Comparison of ENCODE assay signal across 1 cellular context in the genomic region with DNA sequence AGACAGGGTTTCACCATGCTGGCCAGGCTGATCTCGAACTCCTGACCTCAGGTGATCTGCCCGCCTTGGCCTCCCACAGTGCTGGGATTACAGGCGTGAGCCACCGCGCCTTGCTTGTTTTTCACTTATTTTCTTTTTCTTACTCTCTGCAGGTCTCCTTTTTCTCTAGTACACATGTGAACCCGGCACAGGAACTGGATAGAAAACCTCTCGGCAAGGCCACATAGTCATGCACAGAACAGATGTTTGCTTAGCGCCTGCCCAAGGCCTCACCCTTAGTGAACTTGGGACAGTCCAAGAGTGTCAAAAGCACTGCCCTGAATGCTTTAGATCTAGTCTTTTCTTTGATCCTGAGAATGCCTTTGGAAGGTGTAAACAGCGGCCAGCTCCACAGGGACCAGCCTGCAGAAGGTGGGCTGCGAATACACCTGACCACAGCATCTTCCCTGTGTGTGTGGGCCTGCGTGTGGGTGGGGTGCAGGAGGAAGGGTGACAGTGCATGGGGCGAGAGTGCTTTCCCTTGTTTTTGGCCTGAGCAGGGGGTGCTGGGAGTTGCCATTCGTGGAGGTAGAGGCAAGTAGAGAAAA.
TF ChIP-seq lines count a peak whose summit lies in the region.

No MANE protein-coding gene starts in this region.

TF ChIP-seq in HepG2, 621 proteins besides CTCF, POLR2A, EP300 and RAD21 (continued from another document and continues in another):
- peak; percentile 85 for TF ChIP-seq TBL1XR1 (IDR thresholded peaks at IDR 0.05; ENCODE audit: borderline replicate concordance, low read length, partially characterized antibody)
- TF ChIP-seq ZBTB21 (CRISPR knock-in tag; IDR thresholded peaks at IDR 0.05): no peak
- no peak for TF ChIP-seq ZNF567 (CRISPR knock-in tag; IDR thresholded peaks at IDR 0.05; ENCODE audit: borderline replicate concordance)
- no peak for TF ChIP-seq ZNF234 (CRISPR knock-in tag; conservative IDR thresholded peaks at IDR 0.05)
- no peak for TF ChIP-seq RFX1 (IDR thresholded peaks at IDR 0.05)
- TF ChIP-seq HNRNPUL1 (IDR thresholded peaks at IDR 0.05; ENCODE audit: low read depth, low read length): no peak
- TF ChIP-seq, protein P1, sequence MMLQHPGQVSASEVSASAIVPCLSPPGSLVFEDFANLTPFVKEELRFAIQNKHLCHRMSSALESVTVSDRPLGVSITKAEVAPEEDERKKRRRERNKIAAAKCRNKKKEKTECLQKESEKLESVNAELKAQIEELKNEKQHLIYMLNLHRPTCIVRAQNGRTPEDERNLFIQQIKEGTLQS (CRISPR knock-in tag; IDR thresholded peaks at IDR 0.05): no peak
- no peak for TF ChIP-seq SMARCE1 (IDR thresholded peaks at IDR 0.05; ENCODE audit: borderline replicate concordance)
- 0 out of 2 replicates have a peak, but pooled peaks have one; percentile 58 for TF ChIP-seq ZNF558 (CRISPR knock-in tag; IDR thresholded peaks at IDR 0.05; ENCODE audit: borderline replicate concordance)
- peak; percentile 93 for TF ChIP-seq ISL2 (CRISPR knock-in tag; IDR thresholded peaks at IDR 0.05)
- peak; percentile 99 for TF ChIP-seq ZNF460 (CRISPR knock-in tag; IDR thresholded peaks at IDR 0.05; ENCODE audit: borderline replicate concordance)
- TF ChIP-seq ZSCAN20 (CRISPR knock-in tag; IDR thresholded peaks at IDR 0.05; ENCODE audit: borderline replicate concordance): no peak
- TF ChIP-seq, protein P2, sequence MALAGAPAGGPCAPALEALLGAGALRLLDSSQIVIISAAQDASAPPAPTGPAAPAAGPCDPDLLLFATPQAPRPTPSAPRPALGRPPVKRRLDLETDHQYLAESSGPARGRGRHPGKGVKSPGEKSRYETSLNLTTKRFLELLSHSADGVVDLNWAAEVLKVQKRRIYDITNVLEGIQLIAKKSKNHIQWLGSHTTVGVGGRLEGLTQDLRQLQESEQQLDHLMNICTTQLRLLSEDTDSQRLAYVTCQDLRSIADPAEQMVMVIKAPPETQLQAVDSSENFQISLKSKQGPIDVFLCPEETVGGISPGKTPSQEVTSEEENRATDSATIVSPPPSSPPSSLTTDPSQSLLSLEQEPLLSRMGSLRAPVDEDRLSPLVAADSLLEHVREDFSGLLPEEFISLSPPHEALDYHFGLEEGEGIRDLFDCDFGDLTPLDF (CRISPR knock-in tag; IDR thresholded peaks at IDR 0.05): no peak
- no peak for TF ChIP-seq ZNF772 (CRISPR knock-in tag; IDR thresholded peaks at IDR 0.05)
- TF ChIP-seq PITX1 (CRISPR knock-in tag; IDR thresholded peaks at IDR 0.05): peak; percentile 98
- TF ChIP-seq ZNF619 (CRISPR knock-in tag; IDR thresholded peaks at IDR 0.05): no peak
- TF ChIP-seq ZBTB8A (CRISPR knock-in tag; IDR thresholded peaks at IDR 0.05; ENCODE audit: borderline replicate concordance, low read depth): no peak
- peak; percentile 82; the same call in 1 of the 2 replicates for TF ChIP-seq SNAPC2 (CRISPR knock-in tag; IDR thresholded peaks at IDR 0.05)
- no peak for TF ChIP-seq HCFC1 (IDR thresholded peaks at IDR 0.05; ENCODE audit: low read depth, low read length)
- TF ChIP-seq HHEX (CRISPR knock-in tag; IDR thresholded peaks at IDR 0.05): peak; percentile 95
- no peak for TF ChIP-seq ZSCAN25 (CRISPR knock-in tag; IDR thresholded peaks at IDR 0.05)
- TF ChIP-seq MTA1 (CRISPR knock-in tag; IDR thresholded peaks at IDR 0.05; ENCODE audit: borderline replicate concordance): peak; percentile 94
- TF ChIP-seq, protein P3, sequence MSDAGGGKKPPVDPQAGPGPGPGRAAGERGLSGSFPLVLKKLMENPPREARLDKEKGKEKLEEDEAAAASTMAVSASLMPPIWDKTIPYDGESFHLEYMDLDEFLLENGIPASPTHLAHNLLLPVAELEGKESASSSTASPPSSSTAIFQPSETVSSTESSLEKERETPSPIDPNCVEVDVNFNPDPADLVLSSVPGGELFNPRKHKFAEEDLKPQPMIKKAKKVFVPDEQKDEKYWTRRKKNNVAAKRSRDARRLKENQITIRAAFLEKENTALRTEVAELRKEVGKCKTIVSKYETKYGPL (CRISPR knock-in tag; IDR thresholded peaks at IDR 0.05): no peak
- no peak for TF ChIP-seq EHMT2 (IDR thresholded peaks at IDR 0.05; ENCODE audit: borderline replicate concordance, low read depth, low read length)
- TF ChIP-seq ZNF382 (CRISPR knock-in tag; IDR thresholded peaks at IDR 0.05; ENCODE audit: borderline replicate concordance): no peak
- TF ChIP-seq TCF7 (IDR thresholded peaks at IDR 0.05; ENCODE audit: low read depth): peak; percentile 97
- peak; percentile 90 for TF ChIP-seq GFI1 (CRISPR knock-in tag; IDR thresholded peaks at IDR 0.05; ENCODE audit: borderline replicate concordance)
- TF ChIP-seq, protein P4, sequence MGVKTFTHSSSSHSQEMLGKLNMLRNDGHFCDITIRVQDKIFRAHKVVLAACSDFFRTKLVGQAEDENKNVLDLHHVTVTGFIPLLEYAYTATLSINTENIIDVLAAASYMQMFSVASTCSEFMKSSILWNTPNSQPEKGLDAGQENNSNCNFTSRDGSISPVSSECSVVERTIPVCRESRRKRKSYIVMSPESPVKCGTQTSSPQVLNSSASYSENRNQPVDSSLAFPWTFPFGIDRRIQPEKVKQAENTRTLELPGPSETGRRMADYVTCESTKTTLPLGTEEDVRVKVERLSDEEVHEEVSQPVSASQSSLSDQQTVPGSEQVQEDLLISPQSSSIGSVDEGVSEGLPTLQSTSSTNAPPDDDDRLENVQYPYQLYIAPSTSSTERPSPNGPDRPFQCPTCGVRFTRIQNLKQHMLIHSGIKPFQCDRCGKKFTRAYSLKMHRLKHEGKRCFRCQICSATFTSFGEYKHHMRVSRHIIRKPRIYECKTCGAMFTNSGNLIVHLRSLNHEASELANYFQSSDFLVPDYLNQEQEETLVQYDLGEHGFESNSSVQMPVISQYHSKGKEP (CRISPR knock-in tag; IDR thresholded peaks at IDR 0.05): no peak
- TF ChIP-seq CBX2 (IDR thresholded peaks at IDR 0.05; ENCODE audit: low read depth, low read length): no peak
- TF ChIP-seq CBX2 (CRISPR knock-in tag; IDR thresholded peaks at IDR 0.05; ENCODE audit: low read depth): no peak
- peak; percentile 98 for TF ChIP-seq HNF4A (CRISPR knock-in tag; IDR thresholded peaks at IDR 0.05)
- TF ChIP-seq, protein P5, sequence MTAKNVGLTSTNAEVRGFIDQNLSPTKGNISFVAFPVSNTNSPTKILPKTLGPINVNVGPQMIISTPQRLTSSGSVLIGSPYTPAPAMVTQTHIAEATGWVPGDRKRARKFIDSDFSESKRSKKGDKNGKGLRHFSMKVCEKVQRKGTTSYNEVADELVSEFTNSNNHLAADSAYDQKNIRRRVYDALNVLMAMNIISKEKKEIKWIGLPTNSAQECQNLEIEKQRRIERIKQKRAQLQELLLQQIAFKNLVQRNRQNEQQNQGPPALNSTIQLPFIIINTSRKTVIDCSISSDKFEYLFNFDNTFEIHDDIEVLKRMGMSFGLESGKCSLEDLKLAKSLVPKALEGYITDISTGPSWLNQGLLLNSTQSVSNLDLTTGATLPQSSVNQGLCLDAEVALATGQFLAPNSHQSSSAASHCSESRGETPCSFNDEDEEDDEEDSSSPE (CRISPR knock-in tag; IDR thresholded peaks at IDR 0.05): peak; percentile 55; the same call in 1 of the 2 replicates
- no peak for TF ChIP-seq PCBP2 (optimal IDR thresholded peaks at IDR 0.05; ENCODE audit: low read depth, low read length, poor library complexity, severe bottlenecking)
- TF ChIP-seq ZBTB1 (CRISPR knock-in tag; IDR thresholded peaks at IDR 0.05; ENCODE audit: borderline replicate concordance): no peak
- TF ChIP-seq ATRX (CRISPR knock-in tag; IDR thresholded peaks at IDR 0.05; ENCODE audit: borderline replicate concordance): no peak
- TF ChIP-seq CCDC6 (CRISPR knock-in tag; IDR thresholded peaks at IDR 0.05): 0 out of 2 replicates have a peak, but pooled peaks have one; percentile 48
- TF ChIP-seq SPEN (CRISPR knock-in tag; IDR thresholded peaks at IDR 0.05; ENCODE audit: low read depth): peak; percentile 75; the same call in 1 of the 2 replicates
- no peak for TF ChIP-seq ZNF615 (CRISPR knock-in tag; IDR thresholded peaks at IDR 0.05; ENCODE audit: borderline replicate concordance)
- no peak for TF ChIP-seq STAT5B (CRISPR knock-in tag; IDR thresholded peaks at IDR 0.05)
- TF ChIP-seq RXRA (CRISPR knock-in tag; IDR thresholded peaks at IDR 0.05): peak; percentile 90
- TF ChIP-seq POGZ (CRISPR knock-in tag; IDR thresholded peaks at IDR 0.05): peak; percentile 89
- TF ChIP-seq MIXL1 (CRISPR knock-in tag; IDR thresholded peaks at IDR 0.05): peak; percentile 85
- peak; percentile 52; the same call in 1 of the 2 replicates for TF ChIP-seq ZNF598 (CRISPR knock-in tag; IDR thresholded peaks at IDR 0.05; ENCODE audit: borderline replicate concordance)
- TF ChIP-seq TCF7L2 (IDR thresholded peaks at IDR 0.05; ENCODE audit: low read depth, low read length): peak; percentile 80
- TF ChIP-seq JDP2 (CRISPR knock-in tag; IDR thresholded peaks at IDR 0.05; ENCODE audit: borderline replicate concordance): no peak
- TF ChIP-seq ZNF274 (CRISPR knock-in tag; IDR thresholded peaks at IDR 0.05): no peak
- TF ChIP-seq BCL6 (CRISPR knock-in tag; IDR thresholded peaks at IDR 0.05): peak; percentile 93
- TF ChIP-seq MIER2 (CRISPR knock-in tag; IDR thresholded peaks at IDR 0.05): peak; percentile 71; the same call in 1 of the 2 replicates
- no peak for TF ChIP-seq KIAA2018 (CRISPR knock-in tag; IDR thresholded peaks at IDR 0.05; ENCODE audit: borderline replicate concordance)
- TF ChIP-seq, protein P6, sequence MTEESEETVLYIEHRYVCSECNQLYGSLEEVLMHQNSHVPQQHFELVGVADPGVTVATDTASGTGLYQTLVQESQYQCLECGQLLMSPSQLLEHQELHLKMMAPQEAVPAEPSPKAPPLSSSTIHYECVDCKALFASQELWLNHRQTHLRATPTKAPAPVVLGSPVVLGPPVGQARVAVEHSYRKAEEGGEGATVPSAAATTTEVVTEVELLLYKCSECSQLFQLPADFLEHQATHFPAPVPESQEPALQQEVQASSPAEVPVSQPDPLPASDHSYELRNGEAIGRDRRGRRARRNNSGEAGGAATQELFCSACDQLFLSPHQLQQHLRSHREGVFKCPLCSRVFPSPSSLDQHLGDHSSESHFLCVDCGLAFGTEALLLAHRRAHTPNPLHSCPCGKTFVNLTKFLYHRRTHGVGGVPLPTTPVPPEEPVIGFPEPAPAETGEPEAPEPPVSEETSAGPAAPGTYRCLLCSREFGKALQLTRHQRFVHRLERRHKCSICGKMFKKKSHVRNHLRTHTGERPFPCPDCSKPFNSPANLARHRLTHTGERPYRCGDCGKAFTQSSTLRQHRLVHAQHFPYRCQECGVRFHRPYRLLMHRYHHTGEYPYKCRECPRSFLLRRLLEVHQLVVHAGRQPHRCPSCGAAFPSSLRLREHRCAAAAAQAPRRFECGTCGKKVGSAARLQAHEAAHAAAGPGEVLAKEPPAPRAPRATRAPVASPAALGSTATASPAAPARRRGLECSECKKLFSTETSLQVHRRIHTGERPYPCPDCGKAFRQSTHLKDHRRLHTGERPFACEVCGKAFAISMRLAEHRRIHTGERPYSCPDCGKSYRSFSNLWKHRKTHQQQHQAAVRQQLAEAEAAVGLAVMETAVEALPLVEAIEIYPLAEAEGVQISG (CRISPR knock-in tag; IDR thresholded peaks at IDR 0.05): peak; percentile 72
- no peak for TF ChIP-seq ZNF672 (CRISPR knock-in tag; IDR thresholded peaks at IDR 0.05)
- TF ChIP-seq ZFP62 (CRISPR knock-in tag; IDR thresholded peaks at IDR 0.05): no peak
- peak; percentile 65; the same call in 1 of the 2 replicates for TF ChIP-seq MEIS1 (CRISPR knock-in tag; IDR thresholded peaks at IDR 0.05; ENCODE audit: borderline replicate concordance)
